In genomic region chr9:130128251-130128650, GRCh38 we compare ENCODE assay signal across 8 cellular contexts. TPM values are rescaled to one million over a fixed set of nuclear protein-coding genes. Genes with fewer than 3 reads are reported as not detected.
DNase-seq lines count a peak whose midpoint lies in the region; ATAC-seq and TF ChIP-seq lines count a peak whose summit lies in the region.

No MANE protein-coding gene starts in this region.

- 47 to 83% methylated on average over 6 of the region's 6 CpGs for WGBS in sigmoid colon, 2 donors

- H3K27ac ChIP-seq in duodenal mucosa (ENCODE audit: low read depth, low read length): peak overlapping the region; percentile 13
- peak overlapping the region; percentile 69 to 86 (median 76) for H3K27ac ChIP-seq in sigmoid colon

- H3K36me3 ChIP-seq in duodenal mucosa (ENCODE audit: control insufficient read depth in 1 of 2, insufficient read depth in 2 of 2, low read length in 2 of 2) (peaks cover 14 to 43% of the 10 kb centered on the region in 2 donors), sigmoid colon (peaks cover 0 to 54% (median 13%) of the 10 kb centered on the region in 4 donors)

- H3K4me1 ChIP-seq in duodenal mucosa (ENCODE audit: control insufficient read depth in 1 of 2, insufficient read depth in 2 of 2, low read length in 2 of 2) (peaks cover 5% of the 10 kb centered on the region in 2 donors), sigmoid colon (peaks cover 0 to 23% (median 16%) of the 10 kb centered on the region in 4 donors)

- intact Hi-C loops in sigmoid colon (cut with DNase I): no loop called here

- no peaks in the 10 kb centered on the region for H3K27me3 ChIP-seq in duodenal mucosa (ENCODE audit: control insufficient read depth in 1 of 2, insufficient read depth in 2 of 2, low read length in 2 of 2)
- H3K27me3 ChIP-seq in sigmoid colon: no peaks in the 10 kb centered on the region

- TF ChIP-seq EP300 in sigmoid colon (IDR thresholded peaks at IDR 0.05): no peak

- H3K9me3 ChIP-seq in duodenal mucosa (ENCODE audit: control insufficient read depth in 1 of 2, low read length in 2 of 2): no peaks in the 10 kb centered on the region
- no peaks in the 10 kb centered on the region for H3K9me3 ChIP-seq in sigmoid colon

- TF ChIP-seq CTCF in sigmoid colon (IDR thresholded peaks at IDR 0.05): no peak

- peak; percentile 62 for DNase-seq in activated CD4-positive, alpha-beta T cell treated with anti-CD3 and anti-CD28 coated beads for 1 hour
- no peak for DNase-seq in sigmoid colon
- no peak for DNase-seq in NCI-H524 treated with DMSO at 0.1 percent for 48 hours (lab: John Stamatoyannopoulos, UW)
- no peak for DNase-seq in OCI-M2 (lab: John Stamatoyannopoulos, UW; ENCODE audit: unreplicated experiment)
- no peak for DNase-seq in GM03348 (ENCODE audit: low spot score)

- peak; percentile 57 for ATAC-seq in GM18861 (IDR thresholded peaks at IDR 0.05; ENCODE audit: unreplicated experiment)
- ATAC-seq in HG03354 (IDR thresholded peaks at IDR 0.05; ENCODE audit: poor library complexity, severe bottlenecking, unreplicated experiment): peak; percentile 55

- H3K4me3 ChIP-seq in duodenal mucosa (ENCODE audit: low read depth in 1 of 2, low read length in 2 of 2) (no peak overlapping the region), sigmoid colon (no peak overlapping the region)

- H3K9ac ChIP-seq in duodenal mucosa (ENCODE audit: low read depth in 1 of 2, low read length in 2 of 2): peak overlapping the region in 1 of 2 donors; percentile 7

- no peak for TF ChIP-seq POLR2A in sigmoid colon (IDR thresholded peaks at IDR 0.05)

RNA-seq across cellular contexts. Expression of gene NCS1, which starts 44.0 kb away (rescaled TPM):
- 100 to 1,000 TPM in 1 of 4 donors, 10 to 100 TPM in 3; 78.5 to 133 (median 96.9) TPM for total RNA-seq in sigmoid colon
- 1 to 10 TPM in 2 of 3 donors, under 1 TPM in 1; 0.69 to 8.9 (median 4.2) TPM for polyA plus RNA-seq in sigmoid colon
